ENCODE assay signal across 10 cellular contexts in genomic region chr1:111197598-111198289, GRCh38. TPM values are rescaled to one million over a fixed set of nuclear protein-coding genes. Genes with fewer than 3 reads are reported as not detected.
DNase-seq lines count a peak whose midpoint lies in the region; ATAC-seq and TF ChIP-seq lines count a peak whose summit lies in the region.
"Had no signal": no experiment of that assay in that cellular context is flagged by ENCODE, and none has a peak within 500 bp of the region (broad histone marks: within the 10 kb centered on the region; RNA-seq: fewer than 3 reads in every experiment).

No MANE protein-coding gene starts in this region.

- H3K4me3 Mint-ChIP-seq in activated naive CD8-positive, alpha-beta T cell treated with anti-CD3 and anti-CD28 coated beads, Interleukin-2, amount 50 U/mL, for 24 hours, result peak overlapping the region; percentile 96

- H3K9me3 ChIP-seq in SJCRH30 (replicated peaks), result no peaks in the 10 kb centered on the region
- H3K9me3 ChIP-seq in mucosa of descending colon, result no peaks in the 10 kb centered on the region
- H3K9me3 ChIP-seq: BLaER1 treated with 17β-estradiol and CSF1 and Interleukin-3, amounts not matched to agents 10 nM and 100 nM had no signal

- H3K36me3 ChIP-seq in SJCRH30 (no peaks in the 10 kb centered on the region), mucosa of descending colon (ENCODE audit: low read depth) (peaks cover 4% of the 10 kb centered on the region)

- H3K4me1 Mint-ChIP-seq in activated naive CD8-positive, alpha-beta T cell treated with anti-CD3 and anti-CD28 coated beads, Interleukin-2, amount 50 U/mL, for 24 hours, result peaks cover 81% of the 10 kb centered on the region

- H3K36me3 Mint-ChIP-seq in activated naive CD8-positive, alpha-beta T cell treated with anti-CD3 and anti-CD28 coated beads, Interleukin-2, amount 50 U/mL, for 24 hours (ENCODE audit: low read depth), result peaks cover 74% of the 10 kb centered on the region

- TF ChIP-seq CTCF in mucosa of descending colon (IDR thresholded peaks at IDR 0.05), result no peak

- peaks cover 4% of the 10 kb centered on the region; the same call in 1 of the 2 replicates for H3K4me1 ChIP-seq in SJCRH30
- H3K4me1 ChIP-seq in mucosa of descending colon (ENCODE audit: low read depth), result peaks cover 42% of the 10 kb centered on the region

- no peaks in the 10 kb centered on the region for H3K9me3 Mint-ChIP-seq in activated naive CD8-positive, alpha-beta T cell treated with anti-CD3 and anti-CD28 coated beads, Interleukin-2, amount 50 U/mL, for 24 hours

- peak; percentile 28 for DNase-seq in NCI-H82 (lab: John Stamatoyannopoulos, UW)
- no peak for DNase-seq in NCI-H82 treated with DMSO at 0.1 percent for 48 hours (lab: John Stamatoyannopoulos, UW; ENCODE audit: unreplicated experiment)
- peak; percentile 14 to 26 for DNase-seq in SJCRH30
- DNase-seq in activated naive CD8-positive, alpha-beta T cell treated with anti-CD3 and anti-CD28 coated beads, Interleukin-2, amount 50 U/mL, for 24 hours, result peak; percentile 66
- DNase-seq in mucosa of descending colon, result peak in 1 of 3 donors; percentile 53
- DNase-seq in NCI-H774 (lab: John Stamatoyannopoulos, UW), result no peak

- no peak overlapping the region for H3K4me3 ChIP-seq in SJCRH30
- no peak overlapping the region for H3K4me3 ChIP-seq in mucosa of descending colon

- H3K27ac Mint-ChIP-seq in activated naive CD8-positive, alpha-beta T cell treated with anti-CD3 and anti-CD28 coated beads, Interleukin-2, amount 50 U/mL, for 24 hours, result peak overlapping the region; percentile 95

- no peaks in the 10 kb centered on the region; the same call in 1 of the 2 replicates for H3K27me3 ChIP-seq in SJCRH30
- H3K27me3 ChIP-seq: BLaER1 treated with 17β-estradiol and CSF1 and Interleukin-3, amounts not matched to agents 10 nM and 100 nM had no signal

- ATAC-seq in activated naive CD8-positive, alpha-beta T cell treated with anti-CD3 and anti-CD28 coated beads, Interleukin-2, amount 50 U/mL, for 24 hours, result peak; percentile 55
- ATAC-seq in mucosa of descending colon (peak; percentile 29), HG03108 (IDR thresholded peaks at IDR 0.05; ENCODE audit: unreplicated experiment) (no peak), GM19397 (IDR thresholded peaks at IDR 0.05; ENCODE audit: unreplicated experiment) (no peak)

- H3K27ac ChIP-seq in SJCRH30, result no peak overlapping the region

- intact Hi-C loops in mucosa of descending colon (cut with DNase I, micrococcal nuclease), result no loop called here

- no peaks in the 10 kb centered on the region for H3K27me3 Mint-ChIP-seq in activated naive CD8-positive, alpha-beta T cell treated with anti-CD3 and anti-CD28 coated beads, Interleukin-2, amount 50 U/mL, for 24 hours

RNA-seq across cellular contexts. Expression of gene DENND2D, which starts 2.7 kb away (rescaled TPM):
- total RNA-seq in SJCRH30 (2014; rRNA removed; shearing (Covaris generic)), result not detected in 2 replicates
- 10 to 100 TPM; 42.2 to 65.4 (median 63.3) TPM for total RNA-seq in mucosa of descending colon

RNA-seq across cellular contexts. Expression of gene CHI3L2, which starts 29.8 kb away (rescaled TPM):
- total RNA-seq in SJCRH30 (2014; rRNA removed; shearing (Covaris generic)), result 0.53 and 1.6 TPM in 2 replicates
- total RNA-seq in mucosa of descending colon, result 1 to 10 TPM in 2 of 3 donors, under 1 TPM in 1; 0.76 to 3.3 (median 1.1) TPM
- total RNA-seq: pulmonary artery endothelial cell had no signal

RNA-seq across cellular contexts. Expression of gene CEPT1, which starts 57.7 kb away (rescaled TPM):
- 31.0 and 39.4 TPM in 2 replicates for total RNA-seq in SJCRH30 (2014; rRNA removed; shearing (Covaris generic))
- total RNA-seq in mucosa of descending colon, result 10 to 100 TPM; 29.4 to 35.9 (median 31.0) TPM

RNA-seq across cellular contexts. Expression of gene DRAM2, which starts 57.9 kb away (rescaled TPM):
- total RNA-seq in SJCRH30 (2014; rRNA removed; shearing (Covaris generic)), result 47.3 and 56.1 TPM in 2 replicates
- total RNA-seq in mucosa of descending colon, result 10 to 100 TPM; 44.2 to 52.3 (median 48.5) TPM

Comparison
In these comparisons a context has a peak if more than half of its experiments do, and no peak if none do; other contexts are left out.
1. DNase-seq: peak in NCI-H82 (single experiment), SJCRH30 (2 of 2) and activated naive CD8-positive, alpha-beta T cell treated with anti-CD3 and anti-CD28 coated beads, Interleukin-2, amount 50 U/mL, for 24 hours (single experiment); none in NCI-H82 treated with DMSO at 0.1 percent for 48 hours (single experiment) and NCI-H774 (single experiment).
2. ATAC-seq: peak in activated naive CD8-positive, alpha-beta T cell treated with anti-CD3 and anti-CD28 coated beads, Interleukin-2, amount 50 U/mL, for 24 hours (single experiment) and mucosa of descending colon (single experiment); none in HG03108 (single experiment) and GM19397 (single experiment).
3. RNA of gene DENND2D, which starts 2.7 kb away (total RNA-seq): 42.2 to 65.4 TPM in mucosa of descending colon; not detected in SJCRH30; every median in the first group is over 10 times any median in the second.